Comparison of ENCODE assay signal across 20 cellular contexts in genomic region chr14:99744873-99745224, GRCh38. TPM values are rescaled to one million over a fixed set of nuclear protein-coding genes. Genes with fewer than 3 reads are reported as not detected.
DNase-seq lines count a peak whose midpoint lies in the region; ATAC-seq, FAIRE-seq and TF ChIP-seq lines count a peak whose summit lies in the region.
"Had no signal": no experiment of that assay in that cellular context is flagged by ENCODE, and none has a peak within 500 bp of the region (broad histone marks: within the 10 kb centered on the region; RNA-seq: fewer than 3 reads in every experiment).

No MANE protein-coding gene starts in this region.

- no peak overlapping the region for H3K4me2 ChIP-seq in K562 (ENCODE audit: insufficient read depth, low read length)

- no peak for TF ChIP-seq EP300 in K562 (IDR thresholded peaks at IDR 0.05; ENCODE audit: low read length)

- H3K36me3 Mint-ChIP-seq in HFFc6 (ENCODE audit: low read depth) = no peaks in the 10 kb centered on the region
- H3K36me3 Mint-ChIP-seq: natural killer cell treated with Interleukin-12 subunit alpha and Interleukin-12 subunit beta and Interleukin-15 and Interleukin-18, amount 100 ng/mL, for 72 hours; stimulated activated memory B cell treated with anti-CD40 and anti-IgM and Interleukin-4, amounts not matched to agents 10 μg/mL and 1 μg/mL and 100 μg/mL, for 72 hours had no signal

- H3K27ac Mint-ChIP-seq in HFFc6 = peak overlapping the region; percentile 95
- H3K27ac Mint-ChIP-seq: activated T-helper 2 cell treated with anti-CD3 and anti-CD28 coated beads, Interferon-gamma antibody, Interleukin-2, Interleukin-4, amounts not matched to agents 10 μg/mL and 5 μg/mL and 100 μg/mL, durations not matched to agents 14 hours and 24 hours and 36 hours; natural killer cell treated with Interleukin-12 subunit alpha and Interleukin-12 subunit beta and Interleukin-15 and Interleukin-18, amount 100 ng/mL, for 72 hours; stimulated activated memory B cell treated with anti-CD40 and anti-IgM and Interleukin-4, amounts not matched to agents 10 μg/mL and 1 μg/mL and 100 μg/mL, for 72 hours had no signal

- H3K36me3 ChIP-seq in K562 (ENCODE audit: control insufficient read depth, insufficient read depth, low read length) (no peaks in the 10 kb centered on the region), iPS-20b (ENCODE audit: insufficient read depth, low read depth, low read length) (no peaks in the 10 kb centered on the region), tibial artery (no peaks in the 10 kb centered on the region)
- H3K36me3 ChIP-seq: heart right ventricle, tibial nerve had no signal

- H3K27ac ChIP-seq in K562 (ENCODE audit: extremely low read depth, low read depth, low read length) = no peak overlapping the region
- no peak overlapping the region for H3K27ac ChIP-seq in iPS-20b (ENCODE audit: low read length)
- H3K27ac ChIP-seq in tibial artery = peak overlapping the region; percentile 69 to 76

- peak overlapping the region; percentile 74 for H3K4me3 Mint-ChIP-seq in HFFc6
- H3K4me3 Mint-ChIP-seq: natural killer cell treated with Interleukin-12 subunit alpha and Interleukin-12 subunit beta and Interleukin-15 and Interleukin-18, amount 100 ng/mL, for 72 hours; stimulated activated memory B cell treated with anti-CD40 and anti-IgM and Interleukin-4, amounts not matched to agents 10 μg/mL and 1 μg/mL and 100 μg/mL, for 72 hours had no signal

- no peaks in the 10 kb centered on the region for H4K20me1 ChIP-seq in K562 (replicated peaks; ENCODE audit: control insufficient read depth, insufficient read depth, low read length)

- H3K4me1 ChIP-seq in K562 (replicated peaks in 1 of 2; ENCODE audit: control insufficient read depth in 2 of 2, insufficient read depth in 2 of 2, low read length in 2 of 2) (peaks cover 0 to 12% of the 10 kb centered on the region in 2 experiments; a peak in 2 of 5 replicates), iPS-20b (ENCODE audit: insufficient read depth, low read length) (peaks cover 13% of the 10 kb centered on the region), tibial artery (peaks cover 0 to 37% (median 24%) of the 10 kb centered on the region in 4 donors)

- H3K27me3 Mint-ChIP-seq in HFFc6 (ENCODE audit: insufficient read depth) = peaks cover 8% of the 10 kb centered on the region

- DNase-seq in HFFc6 = no peak
- DNase-seq in K562 (ENCODE audit: extremely low read depth in 1 of 4, low spot score in 3 of 4) = no peak
- no peak for DNase-seq in tibial artery
- DNase-seq in GM13976 (ENCODE audit: low spot score) = no peak
- no peak for DNase-seq in AG08395 (ENCODE audit: low spot score)
- DNase-seq: activated CD4-positive, alpha-beta T cell treated with anti-CD3 and anti-CD28 coated beads for 1 hour; caudate nucleus; effector CD4-positive, alpha-beta T cell; heart right ventricle; MM.1S; NCI-H1694 treated with DMSO at 0.1 percent for 48 hours; NCI-H446; NK-92 treated with Interleukin-12 subunit alpha and Interleukin-12 subunit beta, amount 100 ng/mL, for 24 hours had no signal

- peaks cover 36% of the 10 kb centered on the region for H3K4me1 Mint-ChIP-seq in HFFc6 (ENCODE audit: low read depth)
- H3K4me1 Mint-ChIP-seq: stimulated activated memory B cell treated with anti-CD40 and anti-IgM and Interleukin-4, amounts not matched to agents 10 μg/mL and 1 μg/mL and 100 μg/mL, for 72 hours had no signal

- 5% methylated on average over 7 of the region's 7 CpGs for WGBS in K562 (ENCODE audit: insufficient coverage, low coverage, missing lambda C conversion rate)

- H3K27me3 ChIP-seq in K562 (ENCODE audit: control insufficient read depth in 2 of 2, insufficient read depth in 2 of 2, low read length in 2 of 2) (peaks cover 3 to 59% of the 10 kb centered on the region in 2 experiments; a peak in 3 of 5 replicates), iPS-20b (ENCODE audit: insufficient read depth, low read length) (no peaks in the 10 kb centered on the region), tibial artery (no peaks in the 10 kb centered on the region)
- H3K27me3 ChIP-seq: heart right ventricle, tibial nerve had no signal

- in situ Hi-C loops in K562 (cut with MboI) (no loop called here), GM13976 (cut with MboI; ENCODE audit: low sequenced_read_pairs, unreplicated experiment) (no loop called here)

- FAIRE-seq in K562 (lab: Jason Lieb, UNC) = no peak
- FAIRE-seq: islet of Langerhans had no signal

- H3K9me1 ChIP-seq in K562 (ENCODE audit: control insufficient read depth, insufficient read depth, low read length) = no peaks in the 10 kb centered on the region

- TF ChIP-seq POLR2A in K562 (conservative IDR thresholded peaks at IDR 0.05) = no peak

- no peak for TF ChIP-seq RAD21 in K562 (CRISPR knock-in tag; conservative IDR thresholded peaks at IDR 0.05 in 1 of 2, IDR thresholded peaks at IDR 0.05 in 1 of 2)

- intact Hi-C loops in K562 (cut with micrococcal nuclease) (no loop called here), tibial artery (cut with DNase I; ENCODE audit: low total_unique reads) (no loop called here)

- H3K9me3 Mint-ChIP-seq in HFFc6 = no peaks in the 10 kb centered on the region
- H3K9me3 Mint-ChIP-seq: activated T-helper 2 cell treated with anti-CD3 and anti-CD28 coated beads, Interferon-gamma antibody, Interleukin-2, Interleukin-4, amounts not matched to agents 10 μg/mL and 5 μg/mL and 100 μg/mL, durations not matched to agents 14 hours and 24 hours and 36 hours; natural killer cell treated with Interleukin-12 subunit alpha and Interleukin-12 subunit beta and Interleukin-15 and Interleukin-18, amount 100 ng/mL, for 72 hours; stimulated activated memory B cell treated with anti-CD40 and anti-IgM and Interleukin-4, amounts not matched to agents 10 μg/mL and 1 μg/mL and 100 μg/mL, for 72 hours had no signal

- H3K4me3 ChIP-seq in K562 = no peak overlapping the region
- peak overlapping the region; percentile 44 for H3K4me3 ChIP-seq in iPS-20b (ENCODE audit: low read length)
- no peak overlapping the region for H3K4me3 ChIP-seq in tibial artery
- H3K4me3 ChIP-seq: heart right ventricle, tibial nerve had no signal

- BruUV-seq in K562 (replicated peaks; lab: Mats Ljungman, UMichigan) = no TSS peak

- ATAC-seq in K562 (no peak), HG02678 (IDR thresholded peaks at IDR 0.05; ENCODE audit: unreplicated experiment) (no peak)
- ATAC-seq: heart right ventricle; natural killer cell treated with Interleukin-12 subunit alpha and Interleukin-12 subunit beta and Interleukin-15 and Interleukin-18, amount 100 ng/mL, for 72 hours; stimulated activated memory B cell treated with anti-CD40 and anti-IgM and Interleukin-4, amounts not matched to agents 10 μg/mL and 1 μg/mL and 100 μg/mL, for 72 hours had no signal

- no peak overlapping the region for H3K9ac ChIP-seq in K562 (ENCODE audit: insufficient read depth in 1 of 2, low read depth in 2 of 2, low read length in 2 of 2)
- H3K9ac ChIP-seq in iPS-20b (ENCODE audit: low read depth, low read length) = no peak overlapping the region

- CTCF ChIA-PET in K562 (lab: Yijun Ruan, JAX; ENCODE audit: low intra/inter-chr PET ratio) = no interaction called here

- no peak for TF ChIP-seq CTCF in HFFc6 (IDR thresholded peaks at IDR 0.05)
- TF ChIP-seq CTCF in K562 (IDR thresholded peaks at IDR 0.05 in 2 of 3, conservative IDR thresholded peaks at IDR 0.05 in 1 of 3; ENCODE audit: insufficient read depth in 2 of 3, low read depth in 1 of 3, low read length in 3 of 3) = no peak
- TF ChIP-seq CTCF in tibial artery (IDR thresholded peaks at IDR 0.05) = no peak
- no peak for TF ChIP-seq CTCF in GM13976 (IDR thresholded peaks at IDR 0.05; ENCODE audit: borderline replicate concordance, control extremely low read depth, extremely low read depth, insufficient read depth, missing control alignments)

- POLR2A ChIA-PET in K562 (lab: Yijun Ruan, JAX) = no interaction called here

- no peaks in the 10 kb centered on the region for H3K79me2 ChIP-seq in K562 (ENCODE audit: control insufficient read depth, insufficient read depth, low read length)

- no peaks in the 10 kb centered on the region for H3K9me3 ChIP-seq in K562 (replicated peaks; ENCODE audit: control insufficient read depth, insufficient read depth, low read depth, low read length)
- no peaks in the 10 kb centered on the region for H3K9me3 ChIP-seq in iPS-20b (ENCODE audit: insufficient read depth, low read depth, low read length)
- H3K9me3 ChIP-seq in tibial artery = no peaks in the 10 kb centered on the region
- H3K9me3 ChIP-seq: heart right ventricle, tibial nerve had no signal

- no peak overlapping the region for H2AFZ ChIP-seq in K562 (ENCODE audit: low read depth, low read length)

TF ChIP-seq in K562, 482 proteins besides CTCF, POLR2A, EP300 and RAD21:
- TF ChIP-seq POLR3G (IDR thresholded peaks at IDR 0.05; ENCODE audit: extremely low read depth, insufficient read length, insufficient replicate concordance) (no peak), ZNF316 (IDR thresholded peaks at IDR 0.05) (peak; percentile 12; the same call in 1 of the 2 replicates), EHMT2 (IDR thresholded peaks at IDR 0.05) (no peak), CTBP1 (IDR thresholded peaks at IDR 0.05; ENCODE audit: borderline replicate concordance) (no peak)

RNA-seq across cellular contexts. Expression of gene EML1, which starts 48.4 kb away (rescaled TPM):
- total RNA-seq in HFFc6 (2021; fragmentation: NEBNext Ultra II Directional; extraction: Animal tissue kit (Norgen Biotek cat#: 25700)) = 10 to 100 TPM; 13.2 to 27.6 (median 22.2) TPM
- 0.35 and 0.67 TPM in 2 replicates for total RNA-seq in K562 (2011; cell fraction: chromatin; rRNA removed; ENCODE audit: low replicate concordance)
- 0.66 TPM in 1 of 2 replicates, not detected in the other for total RNA-seq in K562 (2011; cell fraction: nucleolus; rRNA removed)
- total RNA-seq in K562 (2011; cell fraction: nucleoplasm; rRNA removed) = 0.31 and 0.73 TPM in 2 replicates
- total RNA-seq in K562 (2014; rRNA removed) = 0.12 TPM in 1 of 2 replicates, not detected in the other
- total RNA-seq in K562 (2014; rRNA removed; fragmentation: Illumina TruSeq; extraction: Trizol) = 0.13 and 0.29 TPM in 2 replicates
- total RNA-seq in K562 (2015; rRNA removed; fragmentation: Illumina TruSeq; extraction: Trizol) = 0.11 and 0.14 TPM in 2 replicates
- 0.25 and 0.35 TPM in 2 replicates for total RNA-seq in K562 (2021)
- 0.07 and 0.16 TPM in 2 replicates for polyA plus RNA-seq in K562 (2011; rRNA removed)
- 0.01 and 0.38 TPM in 2 replicates for polyA plus RNA-seq in K562 (2011; cell fraction: cytosol; rRNA removed)
- 0.34 TPM in 2 replicates for polyA plus RNA-seq in K562 (2011; cell fraction: nucleus; rRNA removed)
- polyA plus RNA-seq in K562 (2012) = 0.05 and 0.39 TPM in 2 replicates
- polyA plus RNA-seq in K562 (2014; fragmentation: Illumina TruSeq; extraction: Trizol) = 0.06 and 0.07 TPM in 2 replicates
- under 1 TPM in 1 of 2 experiments, not detected in 1; 0.01 TPM for polyA plus RNA-seq in K562 (2014; fragmentation: Nextera tagmentation; extraction: Ambion mirVana)
- 0.03 and 0.77 TPM in 2 replicates for polyA plus RNA-seq in K562 (2014; rRNA removed)
- polyA minus RNA-seq in K562 (2011; rRNA and poly(A)+ RNA removed) = 1.0 TPM in 1 of 2 replicates, not detected in the other
- polyA minus RNA-seq in K562 (2011; cell fraction: cytosol; rRNA and poly(A)+ RNA removed) = 1.8 TPM in 1 of 2 replicates, not detected in the other
- 0.56 and 0.94 TPM in 2 replicates for polyA minus RNA-seq in K562 (2011; cell fraction: nucleus; rRNA and poly(A)+ RNA removed)

Comparison
In these comparisons a context has a peak if more than half of its experiments do, and no peak if none do; other contexts are left out.
1. H3K27ac ChIP-seq: peak in tibial artery (2 of 2); none in K562 (single experiment) and iPS-20b (single experiment).
2. RNA of gene EML1, which starts 48.4 kb away (total RNA-seq): 13.2 to 27.6 TPM in HFFc6; 0.11 to 0.73 TPM in K562; every median in the first group is over 4 times any median in the second.